In the genomic region with DNA sequence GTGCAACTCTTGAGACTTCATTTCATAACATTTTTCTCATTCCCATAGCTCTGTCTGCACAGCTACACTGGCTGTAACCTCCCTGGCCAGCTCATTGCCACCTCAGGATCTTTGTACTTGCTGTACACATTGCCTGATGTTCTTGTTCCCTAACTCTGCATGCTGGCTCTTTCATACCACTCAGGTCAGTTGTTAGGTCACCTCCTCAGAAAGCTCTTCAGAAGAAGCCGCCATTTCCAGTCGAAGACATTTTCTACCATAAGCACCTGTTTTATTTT, we compare ENCODE assay signal across 20 cellular contexts.
DNase-seq lines count a peak whose midpoint lies in the region; ATAC-seq and TF ChIP-seq lines count a peak whose summit lies in the region.
"Had no signal": no experiment of that assay in that cellular context is flagged by ENCODE, and none has a peak within 500 bp of the region (broad histone marks: within the 10 kb centered on the region; RNA-seq: fewer than 3 reads in every experiment).

No MANE protein-coding gene starts in this region.

- CTCF ChIA-PET in activated naive CD4-positive, alpha-beta T cell treated with anti-CD3 and anti-CD28 coated beads, Interleukin-2, amount 10 ng/mL, durations not matched to agents 7 days and 5 days (lab: Charles Lee): interaction anchor here (1.1 to 1.9 kb wide), 4 partner anchors 9 to 29 kb away, joined by 3 to 8 read pairs (median 4); no protein-coding TSS in a partner anchor

- H3K27ac Mint-ChIP-seq in activated naive CD4-positive, alpha-beta T cell treated with anti-CD3 and anti-CD28 coated beads, Interleukin-2, amount 10 ng/mL, durations not matched to agents 7 days and 5 days: peak overlapping the region; percentile 31
- H3K27ac Mint-ChIP-seq: activated CD4-positive, alpha-beta T cell treated with anti-CD3 and anti-CD28 coated beads, Interleukin-2, amount 10 ng/mL, durations not matched to agents 7 days and 5 days; CD8-positive, alpha-beta T cell had no signal

- H3K9me3 ChIP-seq in heart right ventricle (no peaks in the 10 kb centered on the region), neutrophil (no peaks in the 10 kb centered on the region)
- H3K9me3 ChIP-seq: gastroesophageal sphincter, testis had no signal

- no peak for DNase-seq in activated naive CD4-positive, alpha-beta T cell treated with anti-CD3 and anti-CD28 coated beads, Interleukin-2, amount 10 ng/mL, durations not matched to agents 7 days and 5 days
- no peak for DNase-seq in activated naive CD4-positive, alpha-beta T cell (lab: John Stamatoyannopoulos, UW)
- DNase-seq in heart right ventricle: no peak
- DNase-seq: activated CD4-positive, alpha-beta T cell treated with anti-CD3 and anti-CD28 coated beads, Interleukin-2, amount 10 ng/mL, durations not matched to agents 7 days and 5 days; activated T-cell treated with anti-CD3 and anti-CD28 coated beads, Interleukin-2, amount 50 U/mL, for 1 hour; amniotic stem cell; CD8-positive, alpha-beta T cell; central memory CD4-positive, alpha-beta T cell; DMS79; erythroblast; NCI-H1930; NCI-H446; right cardiac atrium; testis had no signal

- H3K4me3 ChIP-seq in heart right ventricle (peak overlapping the region in 1 of 10 donors; percentile 44), neutrophil (ENCODE audit: low read depth in 1 of 2, low read length in 1 of 2) (peak overlapping the region; percentile 69 to 82)
- H3K4me3 ChIP-seq: gastroesophageal sphincter, testis had no signal

- peaks cover 0 to 69% (median 23%) of the 10 kb centered on the region in 9 donors for H3K4me1 ChIP-seq in heart right ventricle
- peaks cover 78% of the 10 kb centered on the region in 2 experiments for H3K4me1 ChIP-seq in neutrophil (ENCODE audit: control insufficient read depth in 1 of 2, insufficient read depth in 1 of 2, low read depth in 1 of 2, low read length in 1 of 2)
- H3K4me1 ChIP-seq: testis had no signal

- intact Hi-C loops in heart right ventricle (cut with DNase I): loop anchor here in 1 of 10 donors (10.0 kb wide), 1 partner anchor 72 kb away; no protein-coding TSS in a partner anchor

- H3K4me3 Mint-ChIP-seq in activated naive CD4-positive, alpha-beta T cell treated with anti-CD3 and anti-CD28 coated beads, Interleukin-2, amount 10 ng/mL, durations not matched to agents 7 days and 5 days: no peak overlapping the region
- H3K4me3 Mint-ChIP-seq: activated CD4-positive, alpha-beta T cell treated with anti-CD3 and anti-CD28 coated beads, Interleukin-2, amount 10 ng/mL, durations not matched to agents 7 days and 5 days; CD8-positive, alpha-beta T cell had no signal

- peaks cover 0 to 31% (median 0%) of the 10 kb centered on the region in 9 donors for H3K36me3 ChIP-seq in heart right ventricle
- H3K36me3 ChIP-seq in neutrophil: no peaks in the 10 kb centered on the region

- H3K27ac ChIP-seq in VCaP (peak overlapping the region; percentile 57), heart right ventricle (peak overlapping the region in 1 of 10 donors; percentile 77), neutrophil (peak overlapping the region; percentile 88)
- H3K27ac ChIP-seq: testis had no signal

- ATAC-seq in heart right ventricle (peak in 5 of 8 donors; percentile 34 to 67 (median 55)), HG02588 (IDR thresholded peaks at IDR 0.05; ENCODE audit: unreplicated experiment) (no peak), HG03457 (IDR thresholded peaks at IDR 0.05; ENCODE audit: unreplicated experiment) (no peak), GM21576 (IDR thresholded peaks at IDR 0.05; ENCODE audit: unreplicated experiment) (no peak)
- ATAC-seq: CD8-positive, alpha-beta T cell; gastroesophageal sphincter had no signal

- H3K4me1 Mint-ChIP-seq in activated naive CD4-positive, alpha-beta T cell treated with anti-CD3 and anti-CD28 coated beads, Interleukin-2, amount 10 ng/mL, durations not matched to agents 7 days and 5 days: peaks cover 48% of the 10 kb centered on the region

- no peak for TF ChIP-seq CTCF in VCaP (conservative IDR thresholded peaks at IDR 0.05)
- no peak for TF ChIP-seq CTCF in heart right ventricle (IDR thresholded peaks at IDR 0.05)
- TF ChIP-seq CTCF in neutrophil (IDR thresholded peaks at IDR 0.05): no peak

- H3K36me3 Mint-ChIP-seq in activated naive CD4-positive, alpha-beta T cell treated with anti-CD3 and anti-CD28 coated beads, Interleukin-2, amount 10 ng/mL, durations not matched to agents 7 days and 5 days: peaks cover 41% of the 10 kb centered on the region

- no peaks in the 10 kb centered on the region for H3K27me3 Mint-ChIP-seq in activated naive CD4-positive, alpha-beta T cell treated with anti-CD3 and anti-CD28 coated beads, Interleukin-2, amount 10 ng/mL, durations not matched to agents 7 days and 5 days
- H3K27me3 Mint-ChIP-seq: activated CD4-positive, alpha-beta T cell treated with anti-CD3 and anti-CD28 coated beads, Interleukin-2, amount 10 ng/mL, durations not matched to agents 7 days and 5 days had no signal

- WGBS in heart right ventricle, 2 donors: 97 to 99% methylated on average over 2 of the region's 2 CpGs

- H3K27me3 ChIP-seq in heart right ventricle (no peaks in the 10 kb centered on the region), neutrophil (no peaks in the 10 kb centered on the region)
- H3K27me3 ChIP-seq: gastroesophageal sphincter, testis had no signal

- no peaks in the 10 kb centered on the region for H3K9me3 Mint-ChIP-seq in activated naive CD4-positive, alpha-beta T cell treated with anti-CD3 and anti-CD28 coated beads, Interleukin-2, amount 10 ng/mL, durations not matched to agents 7 days and 5 days
- H3K9me3 Mint-ChIP-seq: activated CD4-positive, alpha-beta T cell treated with anti-CD3 and anti-CD28 coated beads, Interleukin-2, amount 10 ng/mL, durations not matched to agents 7 days and 5 days; CD8-positive, alpha-beta T cell had no signal

Comparison
In these comparisons a context has a peak if more than half of its experiments do, and no peak if none do; other contexts are left out.
1. ATAC-seq: peak in heart right ventricle (5 of 8); none in HG02588 (single experiment), HG03457 (single experiment) and GM21576 (single experiment).